8 cellular contexts compared by ENCODE assay signal in genomic region chr7:100705753-100706671, GRCh38. TPM values are rescaled to one million over a fixed set of nuclear protein-coding genes. Genes with fewer than 3 reads are reported as not detected.
DNase-seq lines count a peak whose midpoint lies in the region; ATAC-seq and TF ChIP-seq lines count a peak whose summit lies in the region.

Gene POP7 (plus strand): TSS chr7:100706121. CDS start chr7:100706831, 710 bp downstream.

- H3K27ac ChIP-seq in ascending aorta (peak within 1 kb of the TSS; percentile 90 to 96), right cardiac atrium (ENCODE audit: low read length) (peak within 1 kb of the TSS; percentile 71), vagina (peak within 1 kb of the TSS; percentile 94)

- H3K4me3 Mint-ChIP-seq in T-helper 2 cell treated with Interferon-gamma antibody and Interleukin-4, amounts not matched to agents 5 μg/mL and 100 μg/mL, for 36 hours: peak within 1 kb of the TSS; percentile 99

- H3K27me3 Mint-ChIP-seq in T-helper 2 cell treated with Interferon-gamma antibody and Interleukin-4, amounts not matched to agents 5 μg/mL and 100 μg/mL, for 36 hours (ENCODE audit: low read depth): peaks cover 8% of the 10 kb centered on the region

- DNase-seq in NCI-H1930 (lab: John Stamatoyannopoulos, UW) (peak; percentile 99 to 100), ascending aorta (ENCODE audit: low spot score in 2 of 2) (peak; percentile 88 to 99), right cardiac atrium (peak; percentile 99 to 100 (median 100)), putamen (ENCODE audit: low spot score) (peak; percentile 95), vagina (ENCODE audit: extremely low spot score in 2 of 2) (peak in 1 of 2 donors; percentile 96)
- DNase-seq in T-helper 2 cell treated with Interferon-gamma antibody and Interleukin-4, amounts not matched to agents 5 μg/mL and 100 μg/mL, for 36 hours (ENCODE audit: low spot score): peak; percentile 99

- H3K9me3 Mint-ChIP-seq in T-helper 2 cell treated with Interferon-gamma antibody and Interleukin-4, amounts not matched to agents 5 μg/mL and 100 μg/mL, for 36 hours: no peaks in the 10 kb centered on the region

- H3K36me3 ChIP-seq in ascending aorta (no peaks in the 10 kb centered on the region), vagina (peaks cover 0 to 4% of the 10 kb centered on the region in 2 donors)

- intact Hi-C loops in ascending aorta (cut with DNase I): loop anchor here (1.0 to 10.0 kb wide), 9 partner anchors 12 to 539 kb away; partner anchors contain the start of genes FBXO24, FIS1, GIGYF1 and LRCH4
- intact Hi-C loops in right cardiac atrium (cut with DNase I): loop anchor here in 1 of 4 donors (5.0 kb wide), 1 partner anchor 146 kb away; the partner anchor contains the start of gene SLC12A9
- intact Hi-C loops in vagina (cut with DNase I): loop anchor here (5.0 kb wide), 1 partner anchor 146 kb away; the partner anchor contains the start of gene SLC12A9

- TF ChIP-seq POLR2A in vagina (IDR thresholded peaks at IDR 0.05): peak in 1 of 2 donors; percentile 23

- WGBS in right cardiac atrium: under 1% methylated on average over 86 of the region's 86 CpGs

- TF ChIP-seq CTCF in ascending aorta (IDR thresholded peaks at IDR 0.05) (no peak), vagina (IDR thresholded peaks at IDR 0.05) (no peak)

- H3K9me3 ChIP-seq in ascending aorta (no peaks in the 10 kb centered on the region), right cardiac atrium (ENCODE audit: control insufficient read depth, low read length) (no peaks in the 10 kb centered on the region), vagina (no peaks in the 10 kb centered on the region)

- H3K27ac Mint-ChIP-seq in T-helper 2 cell treated with Interferon-gamma antibody and Interleukin-4, amounts not matched to agents 5 μg/mL and 100 μg/mL, for 36 hours: peak within 1 kb of the TSS; percentile 98

- H3K4me1 Mint-ChIP-seq in T-helper 2 cell treated with Interferon-gamma antibody and Interleukin-4, amounts not matched to agents 5 μg/mL and 100 μg/mL, for 36 hours (ENCODE audit: low read depth): peaks cover 8% of the 10 kb centered on the region

- peak; percentile 90 for ATAC-seq in GM18502 (IDR thresholded peaks at IDR 0.05; ENCODE audit: poor library complexity, unreplicated experiment)
- peak; percentile 86 for ATAC-seq in HG02970 (IDR thresholded peaks at IDR 0.05; ENCODE audit: low FRiP score, unreplicated experiment)
- peak; percentile 97 to 98 for ATAC-seq in right cardiac atrium

- H3K27me3 ChIP-seq in ascending aorta (no peaks in the 10 kb centered on the region), right cardiac atrium (ENCODE audit: control insufficient read depth, insufficient read depth) (no peaks in the 10 kb centered on the region), vagina (no peaks in the 10 kb centered on the region)

- H3K4me1 ChIP-seq in ascending aorta (peaks cover 7 to 10% of the 10 kb centered on the region in 2 donors), right cardiac atrium (ENCODE audit: control insufficient read depth, insufficient read depth, low read length) (no peaks in the 10 kb centered on the region), vagina (peaks cover 22% of the 10 kb centered on the region)

- H3K4me3 ChIP-seq in ascending aorta (peak within 1 kb of the TSS; percentile 89 to 99), right cardiac atrium (ENCODE audit: low read length) (peak within 1 kb of the TSS; percentile 69), vagina (peak within 1 kb of the TSS; percentile 67 to 90)

- peaks cover 15% of the 10 kb centered on the region for H3K36me3 Mint-ChIP-seq in T-helper 2 cell treated with Interferon-gamma antibody and Interleukin-4, amounts not matched to agents 5 μg/mL and 100 μg/mL, for 36 hours (ENCODE audit: low read depth)

RNA-seq across cellular contexts. Expression of gene POP7, which starts in this region (rescaled TPM):
- total RNA-seq in ascending aorta (44.0 TPM), right cardiac atrium (10 to 100 TPM; 21.4 to 26.4 (median 24.2) TPM), vagina (44.0 TPM)
- 37.2 TPM for polyA plus RNA-seq in right cardiac atrium
